14 cellular contexts compared by ENCODE assay signal in genomic region chr7:108234981-108235450, GRCh38.
DNase-seq lines count a peak whose midpoint lies in the region; ATAC-seq, FAIRE-seq and TF ChIP-seq lines count a peak whose summit lies in the region.
"Had no signal": no experiment of that assay in that cellular context is flagged by ENCODE, and none has a peak within 500 bp of the region (broad histone marks: within the 10 kb centered on the region; RNA-seq: fewer than 3 reads in every experiment).

No MANE protein-coding gene starts in this region.

- no peak for FAIRE-seq in HTR-8/SVneo (lab: Jason Lieb, UNC)
- FAIRE-seq: GM12891 had no signal

- H4K8ac ChIP-seq in IMR-90 (ENCODE audit: low read depth in 2 of 2, low read length in 2 of 2) = peak overlapping the region in 1 of 2 experiments; percentile 67; a peak in 1 of 4 replicates
- no peak overlapping the region for H4K8ac ChIP-seq in mesendoderm (ENCODE audit: low read depth, low read length)

- peak overlapping the region; percentile 56 for H2BK5ac ChIP-seq in IMR-90 (ENCODE audit: low read depth, low read length, poor library complexity, severe bottlenecking)
- no peak overlapping the region for H2BK5ac ChIP-seq in mesendoderm (ENCODE audit: low read length)

- H3K4me3 Mint-ChIP-seq in stimulated activated effector memory CD8-positive, alpha-beta T cell treated with anti-CD3 and anti-CD28 coated beads, Interleukin-12 subunit alpha, Interleukin-12 subunit beta, amount 100 ng/mL, for 72 hours = no peak overlapping the region

- ATAC-seq in IMR-90 (ENCODE audit: low read depth) (no peak; the same call in 1 of the 2 replicates), HG03432 (IDR thresholded peaks at IDR 0.05; ENCODE audit: unreplicated experiment) (no peak)
- no peak for ATAC-seq in stimulated activated effector memory CD8-positive, alpha-beta T cell treated with anti-CD3 and anti-CD28 coated beads, Interleukin-12 subunit alpha, Interleukin-12 subunit beta, amount 100 ng/mL, for 72 hours
- ATAC-seq: activated naive CD4-positive, alpha-beta T cell treated with anti-CD3 and anti-CD28 coated beads, Interleukin-2, amount 50 U/mL, for 72 hours had no signal

- H3K4me1 ChIP-seq in IMR-90 (ENCODE audit: control insufficient read depth, insufficient read depth, low read length) (peaks cover 5% of the 10 kb centered on the region; the same call in 1 of the 2 replicates), adrenal gland (replicated peaks in 1 of 2) (peaks cover 19 to 32% of the 10 kb centered on the region in 2 donors), mesendoderm (ENCODE audit: control insufficient read depth, low read depth, low read length) (peaks cover 18% of the 10 kb centered on the region), Peyer's patch (peaks cover 0 to 19% (median 1%) of the 10 kb centered on the region in 4 donors)

- no peaks in the 10 kb centered on the region for H3K79me2 ChIP-seq in mesendoderm (ENCODE audit: control insufficient read depth, insufficient read depth, low read length)

- H3K4me2 ChIP-seq in IMR-90 (ENCODE audit: low read depth, low read length) = no peak overlapping the region
- H3K4me2 ChIP-seq in mesendoderm (ENCODE audit: low read length) = no peak overlapping the region

- H4K20me1 ChIP-seq in IMR-90 (ENCODE audit: insufficient read depth, low read length) = no peaks in the 10 kb centered on the region

- no peak for TF ChIP-seq RAD21 in IMR-90 (IDR thresholded peaks at IDR 0.05; ENCODE audit: low read length)

- H3K4me1 Mint-ChIP-seq in stimulated activated effector memory CD8-positive, alpha-beta T cell treated with anti-CD3 and anti-CD28 coated beads, Interleukin-12 subunit alpha, Interleukin-12 subunit beta, amount 100 ng/mL, for 72 hours = no peaks in the 10 kb centered on the region

- CTCF ChIA-PET in IMR-90 (lab: Yijun Ruan, JAX) = no interaction called here

- in situ Hi-C loops in IMR-90 (cut with MboI; ENCODE audit: low sequenced_read_pairs) = no loop called here

- DNase-seq in COLO829 (ENCODE audit: low spot score) = peak; percentile 24
- peak; percentile 11 for DNase-seq in IMR-90
- DNase-seq in adrenal gland = no peak
- peak; percentile 88 for DNase-seq in mesendoderm
- DNase-seq in HTR-8/SVneo (ENCODE audit: insufficient read length, low spot score) = no peak
- no peak for DNase-seq in Peyer's patch
- no peak for DNase-seq in stimulated activated effector memory CD8-positive, alpha-beta T cell treated with anti-CD3 and anti-CD28 coated beads, Interleukin-12 subunit alpha, Interleukin-12 subunit beta, amount 100 ng/mL, for 72 hours (ENCODE audit: low spot score in 2 of 2)
- DNase-seq: activated CD8-positive, alpha-beta memory T cell treated with anti-CD3 and anti-CD28 coated beads, Interleukin-2, amount 50 U/mL, for 48 hours; esophagus squamous epithelium; NK-92 treated with Interleukin-12 subunit alpha and Interleukin-12 subunit beta, amount 100 ng/mL, for 24 hours; occipital lobe had no signal

- no peaks in the 10 kb centered on the region for H3K36me3 Mint-ChIP-seq in stimulated activated effector memory CD8-positive, alpha-beta T cell treated with anti-CD3 and anti-CD28 coated beads, Interleukin-12 subunit alpha, Interleukin-12 subunit beta, amount 100 ng/mL, for 72 hours
- H3K36me3 Mint-ChIP-seq: activated naive CD4-positive, alpha-beta T cell treated with anti-CD3 and anti-CD28 coated beads, Interleukin-2, amount 50 U/mL, for 72 hours had no signal

- dilution Hi-C loops in IMR-90 (cut with HindIII; ENCODE audit: low sequenced_read_pairs, unreplicated experiment) = no loop called here

- H4K5ac ChIP-seq in IMR-90 (ENCODE audit: low read depth, low read length) (no peak overlapping the region), mesendoderm (ENCODE audit: low read length) (no peak overlapping the region)

- no peaks in the 10 kb centered on the region for H3K9me3 ChIP-seq in IMR-90 (ENCODE audit: control insufficient read depth, insufficient read depth, low read length)
- no peaks in the 10 kb centered on the region for H3K9me3 ChIP-seq in adrenal gland (replicated peaks in 1 of 3)
- H3K9me3 ChIP-seq in Peyer's patch = no peaks in the 10 kb centered on the region
- H3K9me3 ChIP-seq: esophagus squamous epithelium had no signal

- no peak overlapping the region for H3K4me3 ChIP-seq in IMR-90 (ENCODE audit: insufficient read depth, low read depth, low read length)
- no peak overlapping the region for H3K4me3 ChIP-seq in adrenal gland
- no peak overlapping the region for H3K4me3 ChIP-seq in mesendoderm (ENCODE audit: low read length)
- H3K4me3 ChIP-seq in Peyer's patch = no peak overlapping the region
- H3K4me3 ChIP-seq: esophagus squamous epithelium had no signal

- POLR2A ChIA-PET in IMR-90 (lab: Charles Lee; ENCODE audit: unreplicated experiment) = no interaction called here

- no peak overlapping the region for H3K27ac Mint-ChIP-seq in stimulated activated effector memory CD8-positive, alpha-beta T cell treated with anti-CD3 and anti-CD28 coated beads, Interleukin-12 subunit alpha, Interleukin-12 subunit beta, amount 100 ng/mL, for 72 hours
- H3K27ac Mint-ChIP-seq: activated naive CD4-positive, alpha-beta T cell treated with anti-CD3 and anti-CD28 coated beads, Interleukin-2, amount 50 U/mL, for 72 hours had no signal

- TF ChIP-seq POLR2A in IMR-90 (IDR thresholded peaks at IDR 0.05; ENCODE audit: low read depth, low read length) (no peak), adrenal gland (IDR thresholded peaks at IDR 0.05) (no peak), Peyer's patch (IDR thresholded peaks at IDR 0.05) (no peak)

- intact Hi-C loops in IMR-90 (cut with micrococcal nuclease) (no loop called here), adrenal gland (cut with DNase I) (loop anchor here in 1 of 2 donors (10.0 kb wide), 1 partner anchor 50 kb away; no protein-coding TSS in a partner anchor)

- no peak for TF ChIP-seq CTCF in IMR-90 (conservative IDR thresholded peaks at IDR 0.05; ENCODE audit: low read depth, low read length)
- TF ChIP-seq CTCF in adrenal gland (IDR thresholded peaks at IDR 0.05) = no peak
- TF ChIP-seq CTCF in Peyer's patch (IDR thresholded peaks at IDR 0.05) = no peak

- H3K18ac ChIP-seq in IMR-90 (ENCODE audit: low read depth, low read length) (peak overlapping the region; percentile 15; the same call in 1 of the 2 replicates), mesendoderm (ENCODE audit: low read length) (no peak overlapping the region)

- H3K9me1 ChIP-seq in IMR-90 (ENCODE audit: insufficient read depth, low read length) = no peaks in the 10 kb centered on the region

- H3K14ac ChIP-seq in IMR-90 (replicated peaks; ENCODE audit: low read depth, low read length) = no peak overlapping the region

- no peak overlapping the region for H2AFZ ChIP-seq in IMR-90 (replicated peaks; ENCODE audit: low read length, poor library complexity)

- H4K91ac ChIP-seq in IMR-90 (ENCODE audit: insufficient read depth, low read depth, low read length) = no peak overlapping the region

- no peak overlapping the region for H3K27ac ChIP-seq in IMR-90 (ENCODE audit: insufficient read depth, low read length)
- peak overlapping the region in 3 of 5 donors; percentile 3 to 71 (median 29) for H3K27ac ChIP-seq in adrenal gland
- peak overlapping the region; percentile 47 for H3K27ac ChIP-seq in mesendoderm (ENCODE audit: low read depth, low read length)
- H3K27ac ChIP-seq in Peyer's patch = peak overlapping the region in 1 of 4 donors; percentile 44
- H3K27ac ChIP-seq: esophagus squamous epithelium had no signal

- H3K4ac ChIP-seq in IMR-90 (ENCODE audit: low read depth, low read length) (peak overlapping the region; percentile 2; the same call in 1 of the 2 replicates), mesendoderm (ENCODE audit: low read depth, low read length) (no peak overlapping the region)

- H3K36me3 ChIP-seq in IMR-90 (ENCODE audit: control insufficient read depth, insufficient read depth, low read length) (no peaks in the 10 kb centered on the region), adrenal gland (replicated peaks in 1 of 2) (no peaks in the 10 kb centered on the region), mesendoderm (ENCODE audit: control insufficient read depth, insufficient read depth, low read length) (no peaks in the 10 kb centered on the region), Peyer's patch (no peaks in the 10 kb centered on the region)
- H3K36me3 ChIP-seq: esophagus squamous epithelium had no signal

- no peak overlapping the region for H2AK9ac ChIP-seq in IMR-90 (replicated peaks; ENCODE audit: low read depth, low read length, poor library complexity)

- 0 out of 2 replicates have a peak overlapping the region, but pooled peaks have one; percentile 28 for H2BK20ac ChIP-seq in IMR-90 (ENCODE audit: low read depth, low read length)

- H2BK15ac ChIP-seq in IMR-90 (ENCODE audit: low read depth, low read length) (no peak overlapping the region), mesendoderm (replicated peaks; ENCODE audit: low read depth) (no peak overlapping the region)

- H3K79me1 ChIP-seq in IMR-90 (ENCODE audit: low read depth in 1 of 2, low read length in 2 of 2) (no peaks in the 10 kb centered on the region), mesendoderm (ENCODE audit: low read length) (no peaks in the 10 kb centered on the region)

- H3K56ac ChIP-seq in IMR-90 (ENCODE audit: extremely low read depth, insufficient read depth, low read length) (no peak overlapping the region), mesendoderm (ENCODE audit: low read length) (no peak overlapping the region)

- H3K27me3 ChIP-seq in IMR-90 (ENCODE audit: control insufficient read depth, insufficient read depth, low read length) = no peaks in the 10 kb centered on the region
- H3K27me3 ChIP-seq in adrenal gland = no peaks in the 10 kb centered on the region
- H3K27me3 ChIP-seq in mesendoderm (ENCODE audit: insufficient read depth, low read length, poor library complexity) = no peaks in the 10 kb centered on the region
- H3K27me3 ChIP-seq in Peyer's patch = no peaks in the 10 kb centered on the region
- H3K27me3 ChIP-seq: esophagus squamous epithelium had no signal

- BruUV-seq in IMR-90 (replicated peaks; lab: Mats Ljungman, UMichigan) = no TSS peak

- H2BK120ac ChIP-seq in IMR-90 (ENCODE audit: low read depth, low read length) (peak overlapping the region; percentile 48; the same call in 1 of the 2 replicates), mesendoderm (ENCODE audit: low read depth, low read length) (no peak overlapping the region)

- no peak overlapping the region for H3K23ac ChIP-seq in IMR-90 (ENCODE audit: low read depth, low read length)
- H3K23ac ChIP-seq in mesendoderm (ENCODE audit: low read length) = no peak overlapping the region

- H3K9ac ChIP-seq in IMR-90 (ENCODE audit: low read depth, low read length) (no peak overlapping the region), mesendoderm (ENCODE audit: low read length) (no peak overlapping the region)

- H3K9me3 Mint-ChIP-seq in stimulated activated effector memory CD8-positive, alpha-beta T cell treated with anti-CD3 and anti-CD28 coated beads, Interleukin-12 subunit alpha, Interleukin-12 subunit beta, amount 100 ng/mL, for 72 hours = peaks cover 4% of the 10 kb centered on the region
- H3K9me3 Mint-ChIP-seq: activated naive CD4-positive, alpha-beta T cell treated with anti-CD3 and anti-CD28 coated beads, Interleukin-2, amount 50 U/mL, for 72 hours had no signal

- H2AK5ac ChIP-seq in IMR-90 (ENCODE audit: low read depth, low read length) = no peak overlapping the region
- no peak overlapping the region for H2AK5ac ChIP-seq in mesendoderm (ENCODE audit: low read length)

TF ChIP-seq in IMR-90, 13 proteins besides CTCF, POLR2A, EP300 and RAD21 (continues in another document):
- TF ChIP-seq SMC3 (IDR thresholded peaks at IDR 0.05; ENCODE audit: low read depth, low read length) = no peak
- no peak for TF ChIP-seq RFX5 (IDR thresholded peaks at IDR 0.05; ENCODE audit: low read depth, low read length)

Comparison
In these comparisons a context has a peak if more than half of its experiments do, and no peak if none do; other contexts are left out.
1. DNase-seq: peak in COLO829 (single experiment), IMR-90 (single experiment) and mesendoderm (single experiment); none in adrenal gland (0 of 7), HTR-8/SVneo (single experiment), Peyer's patch (0 of 3) and stimulated activated effector memory CD8-positive, alpha-beta T cell treated with anti-CD3 and anti-CD28 coated beads, Interleukin-12 subunit alpha, Interleukin-12 subunit beta, amount 100 ng/mL, for 72 hours (0 of 2).